Comparison of ENCODE assay signal across 15 cellular contexts in the genomic region with DNA sequence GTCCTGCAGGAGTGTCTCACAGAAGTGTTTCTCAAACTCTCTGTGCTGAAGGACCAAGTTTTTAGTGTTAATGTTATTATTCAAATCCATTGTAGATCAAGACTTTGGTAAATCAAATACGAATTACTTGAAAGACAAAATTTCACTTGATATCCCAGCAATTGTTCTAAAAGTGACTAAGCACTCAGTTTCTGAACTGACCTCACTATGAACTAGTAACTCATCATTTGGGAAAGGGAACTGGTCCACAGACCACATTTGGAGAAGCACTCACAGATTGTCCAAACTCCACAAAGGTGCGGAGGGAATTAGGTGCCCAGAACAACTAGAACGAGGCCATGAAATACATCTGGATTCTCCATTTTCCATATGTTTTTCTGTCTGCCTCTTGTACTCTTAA. TPM values are rescaled to one million over a fixed set of nuclear protein-coding genes. Genes with fewer than 3 reads are reported as not detected.
A peak's percentile ranks its signal among the peaks of the same experiment; 100 is the strongest.
DNase-seq lines count a peak whose midpoint lies in the region; ATAC-seq and TF ChIP-seq lines count a peak whose summit lies in the region.
"Had no signal": no experiment of that assay in that cellular context is flagged by ENCODE, and none has a peak within 500 bp of the region (broad histone marks: within the 10 kb centered on the region; RNA-seq: fewer than 3 reads in every experiment).

No MANE protein-coding gene starts in this region.

- H3K9me3 ChIP-seq in gastrocnemius medialis = no peaks in the 10 kb centered on the region
- H3K9me3 ChIP-seq: MG63, SJCRH30 had no signal

- TF ChIP-seq POLR2A in gastrocnemius medialis (IDR thresholded peaks at IDR 0.05) = no peak

- no peaks in the 10 kb centered on the region for H3K36me3 ChIP-seq in gastrocnemius medialis
- H3K36me3 ChIP-seq: MG63, SJCRH30 had no signal

- H3K4me1 ChIP-seq in gastrocnemius medialis = peaks cover 10 to 12% of the 10 kb centered on the region in 2 donors
- H3K4me1 ChIP-seq: SJCRH30 had no signal

- no peaks in the 10 kb centered on the region for H3K27me3 ChIP-seq in gastrocnemius medialis
- H3K27me3 ChIP-seq: MG63, SJCRH30 had no signal

- no peak for ATAC-seq in gastrocnemius medialis
- no peak for ATAC-seq in sciatic nerve
- ATAC-seq in GM18858 (IDR thresholded peaks at IDR 0.05; ENCODE audit: unreplicated experiment) = no peak
- ATAC-seq: CD8-positive, alpha-beta T cell had no signal

- in situ Hi-C loops in gastrocnemius medialis (cut with MboI; ENCODE audit: low sequenced_read_pairs in 4 of 4) = no loop called here

- no peak overlapping the region for H3K4me3 ChIP-seq in gastrocnemius medialis
- H3K4me3 ChIP-seq: MG63, SJCRH30 had no signal

- no peak for TF ChIP-seq CTCF in gastrocnemius medialis (IDR thresholded peaks at IDR 0.05 in 4 of 5, conservative IDR thresholded peaks at IDR 0.05 in 1 of 5)

- DNase-seq in EH (ENCODE audit: low read depth) (peak; percentile 41), M059J (ENCODE audit: low read depth) (peak; percentile 26), dermis blood vessel endothelial cell (peak; percentile 52), gastrocnemius medialis (no peak), retina (no peak), sciatic nerve (ENCODE audit: low spot score) (no peak)
- DNase-seq: CD8-positive, alpha-beta T cell; DND-41; GF-D8; NCI-H1930; NCI-H2171 treated with DMSO at 0.1 percent for 48 hours; NCI-H774 had no signal

- H3K27ac ChIP-seq in gastrocnemius medialis = peak overlapping the region; percentile 33 to 69 (median 56)
- H3K27ac ChIP-seq: SJCRH30 had no signal

- intact Hi-C loops in gastrocnemius medialis (cut with DNase I; ENCODE audit: low total_unique reads) = no loop called here
- intact Hi-C loops in sciatic nerve (cut with DNase I) = loop anchor here (2.0 kb wide), 1 partner anchor 58 kb away; no protein-coding TSS in a partner anchor

RNA-seq across cellular contexts. Expression of a gene that starts 25.6 kb away (rescaled TPM):
- total RNA-seq in M059J (2014; rRNA removed; shearing (Covaris generic)) = 0.22 and 2.6 TPM in 2 replicates
- 313 and 423 TPM in 2 replicates for total RNA-seq in dermis blood vessel endothelial cell
- total RNA-seq in gastrocnemius medialis = 1 to 10 TPM; 2.7 to 4.8 (median 4.3) TPM
- 39.9 TPM for total RNA-seq in sciatic nerve

RNA-seq across cellular contexts. Expression of a gene that starts 39.3 kb away (rescaled TPM):
- 47.5 and 70.7 TPM in 2 replicates for total RNA-seq in M059J (2014; rRNA removed; shearing (Covaris generic))
- 58.5 and 72.8 TPM in 2 replicates for total RNA-seq in dermis blood vessel endothelial cell
- 10 to 100 TPM; 23.2 to 38.4 (median 28.0) TPM for total RNA-seq in gastrocnemius medialis
- total RNA-seq in sciatic nerve = 33.8 TPM

Comparison
In these comparisons a context has a peak if more than half of its experiments do, and no peak if none do; other contexts are left out.
1. DNase-seq: peak in EH (single experiment), M059J (single experiment) and dermis blood vessel endothelial cell (single experiment); none in gastrocnemius medialis (0 of 2), retina (single experiment) and sciatic nerve (single experiment).